In genomic region chr6:109526905-109527628, GRCh38 we compare ENCODE assay signal across 8 cellular contexts. TPM values are rescaled to one million over a fixed set of nuclear protein-coding genes. Genes with fewer than 3 reads are reported as not detected.
DNase-seq lines count a peak whose midpoint lies in the region; ATAC-seq and TF ChIP-seq lines count a peak whose summit lies in the region.

No MANE protein-coding gene starts in this region.

- no peak overlapping the region for H3K4me3 ChIP-seq in WI38 (ENCODE audit: low read depth, low read length)

- DNase-seq in Caki2 (ENCODE audit: low read depth) (peak; percentile 38), HCEC 1CT (peak; percentile 64), NCI-H2171 treated with DMSO at 0.1 percent for 48 hours (lab: John Stamatoyannopoulos, UW) (peak; percentile 70), cerebellum (ENCODE audit: low spot score) (peak; percentile 10), left lobe of liver (ENCODE audit: low spot score) (no peak)
- DNase-seq in stimulated activated CD8-positive, alpha-beta memory T cell treated with anti-CD3 and anti-CD28 coated beads, Interleukin-12 subunit alpha, Interleukin-12 subunit beta, amount 100 ng/mL, for 1 hour (ENCODE audit: low read depth) = peak; percentile 34

- in situ Hi-C loops in Caki2 (cut with HindIII; ENCODE audit: low pct_unique_long_range_greater_than_20kb, low sequenced_read_pairs) = no loop called here

- peak; percentile 34; the same call in 1 of the 2 replicates for TF ChIP-seq CTCF in WI38 (IDR thresholded peaks at IDR 0.05; ENCODE audit: low read depth, low read length)

- peak; percentile 88 for ATAC-seq in left lobe of liver
- no peak for ATAC-seq in GM21737 (IDR thresholded peaks at IDR 0.05; ENCODE audit: unreplicated experiment)

RNA-seq across cellular contexts. Expression of gene ZBTB24, which starts 44.0 kb away (rescaled TPM):
- total RNA-seq in Caki2 (2014; rRNA removed; shearing (Covaris generic); ENCODE audit: low replicate concordance) = 2.4 and 6.4 TPM in 2 replicates
- total RNA-seq in cerebellum (9.8 TPM), left lobe of liver (2.3 TPM)
